14 cellular contexts compared by ENCODE assay signal in the genomic region with DNA sequence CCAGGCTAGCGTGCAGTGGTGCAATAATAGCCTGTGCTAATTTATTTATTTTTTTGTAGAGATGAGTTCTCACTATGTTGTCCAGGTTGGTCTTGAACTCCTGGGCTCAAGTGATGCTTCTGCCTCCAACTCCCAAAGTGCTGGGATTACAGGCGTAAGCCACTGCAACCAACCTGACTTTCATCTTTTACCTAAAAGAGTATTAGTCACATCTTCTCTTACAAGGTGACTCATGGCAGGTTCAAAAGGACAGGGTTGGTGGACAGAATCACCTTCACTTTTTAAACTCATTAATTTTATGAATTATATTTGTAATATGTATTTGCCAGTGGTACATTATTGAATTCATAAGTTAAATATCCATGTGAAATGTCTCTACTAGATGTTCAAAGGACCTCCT. TPM values are rescaled to one million over a fixed set of nuclear protein-coding genes. Genes with fewer than 3 reads are reported as not detected.
DNase-seq lines count a peak whose midpoint lies in the region; ATAC-seq and TF ChIP-seq lines count a peak whose summit lies in the region.
"Had no signal": no experiment of that assay in that cellular context is flagged by ENCODE, and none has a peak within 500 bp of the region (broad histone marks: within the 10 kb centered on the region; RNA-seq: fewer than 3 reads in every experiment).

No MANE protein-coding gene starts in this region.

- H3K36me3 Mint-ChIP-seq in MCF 10A (ENCODE audit: insufficient read depth, unreplicated experiment): no peaks in the 10 kb centered on the region
- H3K36me3 Mint-ChIP-seq: CD4-positive, CD25-positive, alpha-beta regulatory T cell had no signal

- no peak overlapping the region for H2AFZ ChIP-seq in smooth muscle cell (ENCODE audit: low read depth)

- H3K4me1 ChIP-seq in breast epithelium (no peaks in the 10 kb centered on the region), RWPE2 (ENCODE audit: insufficient read depth, poor library complexity, severe bottlenecking) (no peaks in the 10 kb centered on the region), smooth muscle cell (ENCODE audit: low read depth) (peaks cover 18% of the 10 kb centered on the region), right atrium auricular region (no peaks in the 10 kb centered on the region)

- CTCF ChIA-PET in MCF 10A (lab: Yijun Ruan, JAX): no interaction called here

- H3K4me3 ChIP-seq in breast epithelium: no peak overlapping the region
- no peak overlapping the region for H3K4me3 ChIP-seq in RWPE2 (ENCODE audit: severe bottlenecking)
- no peak overlapping the region for H3K4me3 ChIP-seq in epithelial cell of esophagus (ENCODE audit: low read length)
- H3K4me3 ChIP-seq in smooth muscle cell: no peak overlapping the region
- H3K4me3 ChIP-seq in right atrium auricular region: no peak overlapping the region
- H3K4me3 ChIP-seq: BLaER1 treated with 17β-estradiol and CSF1 and Interleukin-3, amounts not matched to agents 10 nM and 100 nM; HAP-1 had no signal

- peak; percentile 18 for DNase-seq in MCF 10A (ENCODE audit: unreplicated experiment)
- no peak for DNase-seq in breast epithelium (ENCODE audit: low spot score in 2 of 2)
- no peak for DNase-seq in RWPE2 (ENCODE audit: low spot score)
- peak; percentile 35 for DNase-seq in epithelial cell of esophagus (ENCODE audit: low read depth)
- no peak for DNase-seq in smooth muscle cell (lab: John Stamatoyannopoulos, UW; ENCODE audit: unreplicated experiment)
- DNase-seq in right atrium auricular region (ENCODE audit: low spot score): no peak
- DNase-seq: ACHN; CD4-positive, CD25-positive, alpha-beta regulatory T cell; DMS53; GF-D8; HFFc6 had no signal

- POLR2A ChIA-PET in MCF 10A (lab: Yijun Ruan, JAX): no interaction called here

- H3K36me3 ChIP-seq in breast epithelium (no peaks in the 10 kb centered on the region), RWPE2 (ENCODE audit: low read depth) (no peaks in the 10 kb centered on the region), smooth muscle cell (ENCODE audit: low read depth) (no peaks in the 10 kb centered on the region), right atrium auricular region (no peaks in the 10 kb centered on the region)
- H3K36me3 ChIP-seq: BLaER1 treated with 17β-estradiol and CSF1 and Interleukin-3, amounts not matched to agents 10 nM and 100 nM; HAP-1 had no signal

- no peaks in the 10 kb centered on the region for H3K9me3 ChIP-seq in breast epithelium
- no peaks in the 10 kb centered on the region for H3K9me3 ChIP-seq in RWPE2 (ENCODE audit: severe bottlenecking)
- no peaks in the 10 kb centered on the region for H3K9me3 ChIP-seq in smooth muscle cell (replicated peaks; ENCODE audit: low read depth)
- H3K9me3 ChIP-seq in right atrium auricular region: no peaks in the 10 kb centered on the region
- H3K9me3 ChIP-seq: HAP-1 had no signal

- intact Hi-C loops in MCF 10A (cut with micrococcal nuclease): no loop called here
- intact Hi-C loops in breast epithelium (cut with DNase I; ENCODE audit: low total_unique reads): no loop called here

- no peaks in the 10 kb centered on the region for H4K20me1 ChIP-seq in smooth muscle cell (ENCODE audit: low read depth)
- H4K20me1 ChIP-seq: BLaER1 treated with 17β-estradiol and CSF1 and Interleukin-3, amounts not matched to agents 10 nM and 100 nM had no signal

- H3K4me1 Mint-ChIP-seq in MCF 10A (ENCODE audit: insufficient read depth, unreplicated experiment): no peaks in the 10 kb centered on the region
- H3K4me1 Mint-ChIP-seq: CD4-positive, CD25-positive, alpha-beta regulatory T cell had no signal

- no peak for TF ChIP-seq CTCF in MCF 10A (IDR thresholded peaks at IDR 0.05; ENCODE audit: unreplicated experiment)
- TF ChIP-seq CTCF in breast epithelium (IDR thresholded peaks at IDR 0.05): no peak
- TF ChIP-seq CTCF in RWPE2 (IDR thresholded peaks at IDR 0.05; ENCODE audit: poor library complexity, severe bottlenecking): no peak
- no peak for TF ChIP-seq CTCF in epithelial cell of esophagus (IDR thresholded peaks at IDR 0.05; ENCODE audit: insufficient read depth, low read depth, low read length, missing control alignments)
- TF ChIP-seq CTCF in smooth muscle cell (IDR thresholded peaks at IDR 0.05; ENCODE audit: borderline replicate concordance, insufficient read depth, poor library complexity, severe bottlenecking): no peak
- no peak for TF ChIP-seq CTCF in right atrium auricular region (IDR thresholded peaks at IDR 0.05)

- H3K79me2 ChIP-seq in smooth muscle cell (ENCODE audit: low read depth): no peaks in the 10 kb centered on the region

- H3K9me3 Mint-ChIP-seq in MCF 10A (ENCODE audit: unreplicated experiment): no peaks in the 10 kb centered on the region
- H3K9me3 Mint-ChIP-seq: HFFc6 had no signal

- WGBS in smooth muscle cell (ENCODE audit: low lambda C conversion rate): 93% methylated on average over 2 of the region's 2 CpGs

- no peaks in the 10 kb centered on the region for H3F3A ChIP-seq in smooth muscle cell (ENCODE audit: low read depth)

- H3K27ac Mint-ChIP-seq in MCF 10A (ENCODE audit: low read depth, unreplicated experiment): no peak overlapping the region
- H3K27ac Mint-ChIP-seq: CD4-positive, CD25-positive, alpha-beta regulatory T cell; HFFc6 had no signal

- ATAC-seq in RWPE2 (ENCODE audit: low read depth): 0 out of 3 replicates have a peak, but pooled peaks have one; percentile 42
- no peak for ATAC-seq in GM19023 (IDR thresholded peaks at IDR 0.05; ENCODE audit: unreplicated experiment)

- no peaks in the 10 kb centered on the region for H3K27me3 Mint-ChIP-seq in MCF 10A (ENCODE audit: insufficient read depth, unreplicated experiment)

- no peak overlapping the region for H3K4me2 ChIP-seq in smooth muscle cell

- no peak for TF ChIP-seq POLR2A in breast epithelium (IDR thresholded peaks at IDR 0.05)

- no TSS peak for BruUV-seq in MCF 10A (replicated peaks; lab: Mats Ljungman, UMichigan)

- no peak overlapping the region for H3K9ac ChIP-seq in smooth muscle cell (ENCODE audit: low read depth)
- H3K9ac ChIP-seq: BLaER1 treated with 17β-estradiol and CSF1 and Interleukin-3, amounts not matched to agents 10 nM and 100 nM had no signal

- H3K4me3 Mint-ChIP-seq in MCF 10A (ENCODE audit: unreplicated experiment): no peak overlapping the region
- H3K4me3 Mint-ChIP-seq: CD4-positive, CD25-positive, alpha-beta regulatory T cell; HFFc6 had no signal

- no peak overlapping the region for H3K27ac ChIP-seq in breast epithelium
- H3K27ac ChIP-seq in RWPE2 (ENCODE audit: poor library complexity, severe bottlenecking): no peak overlapping the region
- H3K27ac ChIP-seq in smooth muscle cell (ENCODE audit: low read depth): no peak overlapping the region
- no peak overlapping the region for H3K27ac ChIP-seq in right atrium auricular region
- H3K27ac ChIP-seq: BLaER1 treated with 17β-estradiol and CSF1 and Interleukin-3, amounts not matched to agents 10 nM and 100 nM had no signal

- H3K27me3 ChIP-seq in breast epithelium (no peaks in the 10 kb centered on the region), RWPE2 (ENCODE audit: insufficient read depth, poor library complexity, severe bottlenecking) (no peaks in the 10 kb centered on the region), smooth muscle cell (ENCODE audit: low read depth) (no peaks in the 10 kb centered on the region), right atrium auricular region (no peaks in the 10 kb centered on the region)
- H3K27me3 ChIP-seq: BLaER1 treated with 17β-estradiol and CSF1 and Interleukin-3, amounts not matched to agents 10 nM and 100 nM had no signal

RNA-seq across cellular contexts. Expression of a gene that starts 18.1 kb away (rescaled TPM):
- total RNA-seq in MCF 10A (2022) (0.07 TPM in 1 of 2 replicates, not detected in the other), breast epithelium (10 to 100 TPM in 2 of 3 donors, 1 to 10 TPM in 1; 7.8 to 16.1 (median 11.9) TPM), smooth muscle cell (3.9 and 6.0 TPM in 2 replicates), right atrium auricular region (10 to 100 TPM; 12.3 to 15.6 TPM)
- 5.5 and 9.0 TPM in 2 replicates for polyA plus RNA-seq in smooth muscle cell
- total RNA-seq: CD4-positive, CD25-positive, alpha-beta regulatory T cell had no signal

RNA-seq across cellular contexts. Expression of a gene that starts 49.9 kb away (rescaled TPM):
- total RNA-seq in MCF 10A (2022): 29.2 and 37.1 TPM in 2 replicates
- total RNA-seq in breast epithelium: 10 to 100 TPM; 13.0 to 28.2 (median 26.5) TPM
- total RNA-seq in smooth muscle cell: 36.5 and 48.1 TPM in 2 replicates
- polyA plus RNA-seq in smooth muscle cell: 56.6 and 62.0 TPM in 2 replicates
- total RNA-seq in right atrium auricular region: 10 to 100 TPM; 25.9 to 35.7 TPM

Comparison
In these comparisons a context has a peak if more than half of its experiments do, and no peak if none do; other contexts are left out.
1. DNase-seq: peak in MCF 10A (single experiment) and epithelial cell of esophagus (single experiment); none in breast epithelium (0 of 2), RWPE2 (single experiment), smooth muscle cell (single experiment) and right atrium auricular region (single experiment).